ENCODE assay signal across 9 cellular contexts in genomic region chr5:129361441-129362025, GRCh38.
A peak's percentile ranks its signal among the peaks of the same experiment; 100 is the strongest.
DNase-seq lines count a peak whose midpoint lies in the region; TF ChIP-seq lines count a peak whose summit lies in the region.
"Had no signal": no experiment of that assay in that cellular context is flagged by ENCODE, and none has a peak within 500 bp of the region (broad histone marks: within the 10 kb centered on the region; RNA-seq: fewer than 3 reads in every experiment).

No MANE protein-coding gene starts in this region.

- peaks cover 2 to 11% (median 8%) of the 10 kb centered on the region in 5 experiments for H3K9me3 Mint-ChIP-seq in brain

- H3K27ac Mint-ChIP-seq in brain = no peak overlapping the region

- no peak overlapping the region for H3K4me3 ChIP-seq in GM06990 (replicated peaks; ENCODE audit: low read depth, low read length)
- H3K4me3 ChIP-seq in Jurkat, Clone E6-1 (ENCODE audit: low read length) = no peak overlapping the region
- H3K4me3 ChIP-seq in neural cell (ENCODE audit: low read length) = no peak overlapping the region

- H3K27me3 Mint-ChIP-seq in brain = no peaks in the 10 kb centered on the region

- no peak overlapping the region for H3K27ac ChIP-seq in neural cell (ENCODE audit: low read length)

- H3K4me2 ChIP-seq in neural cell (ENCODE audit: low read length) = no peak overlapping the region

- TF ChIP-seq RAD21 in neural cell (conservative IDR thresholded peaks at IDR 0.05) = peak; percentile 52

- H3K36me3 ChIP-seq in GM06990 (ENCODE audit: control insufficient read depth, insufficient read depth, low read length) (no peaks in the 10 kb centered on the region), neural cell (ENCODE audit: insufficient read depth, low read length) (no peaks in the 10 kb centered on the region)

- DNase-seq in GM06990 (ENCODE audit: extremely low read depth, insufficient read length) = no peak
- DNase-seq in Jurkat, Clone E6-1 (ENCODE audit: low read depth, low spot score) = peak; percentile 44
- DNase-seq in NCI-H187 (lab: John Stamatoyannopoulos, UW) = no peak
- DNase-seq in NCI-H1092 (lab: John Stamatoyannopoulos, UW) = no peak
- DNase-seq in NCI-H526 treated with DMSO at 0.1 percent for 48 hours (lab: John Stamatoyannopoulos, UW) = no peak
- DNase-seq in NCI-H2029 (lab: John Stamatoyannopoulos, UW) = no peak
- DNase-seq: retina had no signal

- H3K9ac ChIP-seq in neural cell (ENCODE audit: low read length) = no peak overlapping the region

- H3K79me2 ChIP-seq in neural cell (replicated peaks; ENCODE audit: insufficient read depth, low read length) = no peaks in the 10 kb centered on the region

- no peaks in the 10 kb centered on the region for H3K4me1 Mint-ChIP-seq in brain

- H3K9me2 ChIP-seq in neural cell (ENCODE audit: insufficient read depth, low read length) = no peaks in the 10 kb centered on the region

- no peak overlapping the region for H3K4me3 Mint-ChIP-seq in brain

- TF ChIP-seq CTCF in GM06990 (IDR thresholded peaks at IDR 0.05; ENCODE audit: insufficient read depth, low read length, poor library complexity, severe bottlenecking) = peak; percentile 53
- peak; percentile 56 to 70 for TF ChIP-seq CTCF in brain (conservative IDR thresholded peaks at IDR 0.05)
- TF ChIP-seq CTCF in neural cell (IDR thresholded peaks at IDR 0.05; ENCODE audit: poor library complexity, severe bottlenecking) = peak; percentile 60

- H3K36me3 Mint-ChIP-seq in brain = no peaks in the 10 kb centered on the region

- H2AFZ ChIP-seq in neural cell (ENCODE audit: low read depth, low read length) = no peak overlapping the region

- H3K9me3 ChIP-seq in neural cell (ENCODE audit: low read length) = no peaks in the 10 kb centered on the region

- no peaks in the 10 kb centered on the region for H4K20me1 ChIP-seq in neural cell (ENCODE audit: insufficient read depth)

- no peaks in the 10 kb centered on the region for H3F3A ChIP-seq in neural cell (ENCODE audit: insufficient read depth, low read length, poor library complexity, severe bottlenecking)

- H3K27me3 ChIP-seq in GM06990 (replicated peaks; ENCODE audit: control insufficient read depth, insufficient read depth, low read length) (no peaks in the 10 kb centered on the region), neural cell (ENCODE audit: insufficient read depth, low read depth, low read length) (no peaks in the 10 kb centered on the region)

- no peak for TF ChIP-seq EP300 in neural cell (conservative IDR thresholded peaks at IDR 0.05; ENCODE audit: poor library complexity, severe bottlenecking)

TF ChIP-seq in neural cell, 6 proteins besides CTCF, POLR2A, EP300 and RAD21:
- TF ChIP-seq SMC3 (conservative IDR thresholded peaks at IDR 0.05; ENCODE audit: poor library complexity) = peak; percentile 61
- TF ChIP-seq, protein P1, sequence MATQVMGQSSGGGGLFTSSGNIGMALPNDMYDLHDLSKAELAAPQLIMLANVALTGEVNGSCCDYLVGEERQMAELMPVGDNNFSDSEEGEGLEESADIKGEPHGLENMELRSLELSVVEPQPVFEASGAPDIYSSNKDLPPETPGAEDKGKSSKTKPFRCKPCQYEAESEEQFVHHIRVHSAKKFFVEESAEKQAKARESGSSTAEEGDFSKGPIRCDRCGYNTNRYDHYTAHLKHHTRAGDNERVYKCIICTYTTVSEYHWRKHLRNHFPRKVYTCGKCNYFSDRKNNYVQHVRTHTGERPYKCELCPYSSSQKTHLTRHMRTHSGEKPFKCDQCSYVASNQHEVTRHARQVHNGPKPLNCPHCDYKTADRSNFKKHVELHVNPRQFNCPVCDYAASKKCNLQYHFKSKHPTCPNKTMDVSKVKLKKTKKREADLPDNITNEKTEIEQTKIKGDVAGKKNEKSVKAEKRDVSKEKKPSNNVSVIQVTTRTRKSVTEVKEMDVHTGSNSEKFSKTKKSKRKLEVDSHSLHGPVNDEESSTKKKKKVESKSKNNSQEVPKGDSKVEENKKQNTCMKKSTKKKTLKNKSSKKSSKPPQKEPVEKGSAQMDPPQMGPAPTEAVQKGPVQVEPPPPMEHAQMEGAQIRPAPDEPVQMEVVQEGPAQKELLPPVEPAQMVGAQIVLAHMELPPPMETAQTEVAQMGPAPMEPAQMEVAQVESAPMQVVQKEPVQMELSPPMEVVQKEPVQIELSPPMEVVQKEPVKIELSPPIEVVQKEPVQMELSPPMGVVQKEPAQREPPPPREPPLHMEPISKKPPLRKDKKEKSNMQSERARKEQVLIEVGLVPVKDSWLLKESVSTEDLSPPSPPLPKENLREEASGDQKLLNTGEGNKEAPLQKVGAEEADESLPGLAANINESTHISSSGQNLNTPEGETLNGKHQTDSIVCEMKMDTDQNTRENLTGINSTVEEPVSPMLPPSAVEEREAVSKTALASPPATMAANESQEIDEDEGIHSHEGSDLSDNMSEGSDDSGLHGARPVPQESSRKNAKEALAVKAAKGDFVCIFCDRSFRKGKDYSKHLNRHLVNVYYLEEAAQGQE (IDR thresholded peaks at IDR 0.05; ENCODE audit: borderline replicate concordance) = no peak
